In the genomic region with DNA sequence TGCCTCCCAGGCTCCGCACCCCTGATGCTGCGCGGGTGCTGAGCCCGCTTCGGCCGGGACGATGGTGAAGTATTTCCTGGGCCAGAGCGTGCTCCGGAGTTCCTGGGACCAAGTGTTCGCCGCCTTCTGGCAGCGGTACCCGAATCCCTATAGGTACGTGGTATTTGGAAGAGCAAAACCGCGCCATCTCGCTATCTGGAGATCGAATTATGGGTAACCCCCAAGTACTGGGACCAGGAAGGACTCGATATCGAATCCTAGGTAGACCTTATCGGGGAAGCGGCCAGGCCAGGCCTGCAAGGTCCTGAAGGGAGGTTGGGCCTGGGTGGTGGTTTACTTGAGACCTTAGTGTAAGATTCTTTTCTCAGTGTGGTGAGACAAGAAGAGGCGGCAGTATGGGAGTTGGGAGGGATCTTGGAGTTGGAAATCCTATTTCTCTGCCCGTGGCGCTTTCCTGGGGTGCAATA, we compare ENCODE assay signal across 8 cellular contexts. TPM values are rescaled to one million over a fixed set of nuclear protein-coding genes. Genes with fewer than 3 reads are reported as not detected.
A peak's percentile ranks its signal among the peaks of the same experiment; 100 is the strongest.
DNase-seq lines count a peak whose midpoint lies in the region; ATAC-seq and TF ChIP-seq lines count a peak whose summit lies in the region.

No MANE protein-coding gene starts in this region.

- H3K36me3 ChIP-seq in endocrine pancreas (ENCODE audit: control insufficient read depth, insufficient read depth, low read length): no peaks in the 10 kb centered on the region

- peaks cover 30% of the 10 kb centered on the region for H3K36me3 Mint-ChIP-seq in nephron (ENCODE audit: low read depth)

- peak; percentile 40 for DNase-seq in NCI-H69 (lab: John Stamatoyannopoulos, UW)
- DNase-seq in A172 (ENCODE audit: low spot score): no peak
- no peak for DNase-seq in NCI-H1694 treated with DMSO at 0.1 percent for 48 hours (lab: John Stamatoyannopoulos, UW)
- no peak for DNase-seq in NOMO-1 treated with DMSO at 0.1 percent for 48 hours (lab: John Stamatoyannopoulos, UW; ENCODE audit: unreplicated experiment)
- no peak for DNase-seq in NCI-H2081 treated with DMSO at 0.1 percent for 48 hours (lab: John Stamatoyannopoulos, UW)

- no peaks in the 10 kb centered on the region for H3K27me3 ChIP-seq in endocrine pancreas (ENCODE audit: control insufficient read depth, insufficient read depth, low read length)

- TF ChIP-seq CTCF in nephron (IDR thresholded peaks at IDR 0.05; ENCODE audit: unreplicated experiment in 3 of 3): no peak

- no peaks in the 10 kb centered on the region for H3K9me3 Mint-ChIP-seq in nephron

- peak overlapping the region; percentile 78 for H3K4me3 ChIP-seq in endocrine pancreas (ENCODE audit: control insufficient read depth, insufficient read depth, low read length)

- peaks cover 8% of the 10 kb centered on the region for H3K4me1 ChIP-seq in endocrine pancreas (ENCODE audit: control insufficient read depth, insufficient read depth, low read length)

- no peaks in the 10 kb centered on the region for H3K9me3 ChIP-seq in endocrine pancreas (ENCODE audit: control insufficient read depth, low read length)

- H3K4me1 Mint-ChIP-seq in nephron: peaks cover 57% of the 10 kb centered on the region

- peak overlapping the region; percentile 91 to 97 (median 95) for H3K4me3 Mint-ChIP-seq in nephron

- peak; percentile 4 for ATAC-seq in GM19023 (IDR thresholded peaks at IDR 0.05; ENCODE audit: unreplicated experiment)

- H3K9ac ChIP-seq in endocrine pancreas (ENCODE audit: control insufficient read depth, insufficient read depth, low read length): peak overlapping the region; percentile 92

- H3K27ac Mint-ChIP-seq in nephron: peak overlapping the region; percentile 79 to 86 (median 79)

- H3K27me3 Mint-ChIP-seq in nephron (ENCODE audit: low read depth): no peaks in the 10 kb centered on the region

RNA-seq across cellular contexts. Expression of a gene that starts 0.4 kb away (rescaled TPM):
- 376 and 403 TPM in 2 replicates for total RNA-seq in A172 (2014; rRNA removed; shearing (Covaris generic))

RNA-seq across cellular contexts. Expression of a gene that starts 0.4 kb away (rescaled TPM):
- 15.3 and 23.1 TPM in 2 replicates for total RNA-seq in A172 (2014; rRNA removed; shearing (Covaris generic))

RNA-seq across cellular contexts. Expression of a gene that starts 7.7 kb away (rescaled TPM):
- 81.3 and 99.7 TPM in 2 replicates for total RNA-seq in A172 (2014; rRNA removed; shearing (Covaris generic))

RNA-seq across cellular contexts. Expression of a gene that starts 47.5 kb away (rescaled TPM):
- total RNA-seq in A172 (2014; rRNA removed; shearing (Covaris generic)): 361 and 423 TPM in 2 replicates

RNA-seq across cellular contexts. Expression of a gene that starts 53.8 kb away (rescaled TPM):
- 28.2 and 36.5 TPM in 2 replicates for total RNA-seq in A172 (2014; rRNA removed; shearing (Covaris generic))
